In the genomic region with DNA sequence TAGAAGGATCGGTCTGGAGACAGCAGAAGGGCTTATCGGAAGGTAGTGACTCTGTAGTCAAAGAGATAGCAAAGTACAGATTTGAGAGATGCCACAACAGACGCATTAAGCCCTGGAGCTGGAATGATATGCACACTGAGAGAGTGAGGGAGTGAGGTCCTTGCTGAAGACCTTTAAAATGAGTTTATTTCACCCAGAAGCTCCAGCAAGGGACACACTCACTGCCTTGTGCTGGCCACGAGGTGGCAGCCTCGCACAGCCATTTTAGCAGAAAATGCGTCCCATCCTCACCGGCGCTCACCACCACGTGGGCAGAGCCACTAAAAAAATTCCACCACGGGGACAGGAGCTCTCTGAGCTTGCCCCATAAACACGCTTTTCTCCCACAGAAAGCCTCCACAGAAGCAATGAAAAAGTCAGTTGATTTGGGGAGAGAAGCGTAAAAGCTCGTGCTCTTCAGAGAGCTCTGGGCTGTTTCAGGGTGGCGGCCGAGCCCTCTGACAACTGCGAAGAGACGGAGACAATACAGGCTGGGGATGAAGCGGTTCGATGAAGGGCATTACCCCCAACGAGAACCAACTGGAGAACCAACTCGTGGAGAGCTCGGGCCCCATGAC, we compare ENCODE assay signal across 1 cellular context.
TF ChIP-seq lines count a peak whose summit lies in the region.

No MANE protein-coding gene starts in this region.

TF ChIP-seq in K562, 482 proteins besides CTCF, POLR2A, EP300 and RAD21 (continued from another document and continues in another):
- no peak for TF ChIP-seq HMG20B (CRISPR knock-in tag; IDR thresholded peaks at IDR 0.05)
- TF ChIP-seq ZFP36 (IDR thresholded peaks at IDR 0.05; ENCODE audit: low read depth, low read length, partially characterized antibody), result no peak
- no peak for TF ChIP-seq SMARCC2 (IDR thresholded peaks at IDR 0.05; ENCODE audit: low read depth)
- TF ChIP-seq, protein P1, sequence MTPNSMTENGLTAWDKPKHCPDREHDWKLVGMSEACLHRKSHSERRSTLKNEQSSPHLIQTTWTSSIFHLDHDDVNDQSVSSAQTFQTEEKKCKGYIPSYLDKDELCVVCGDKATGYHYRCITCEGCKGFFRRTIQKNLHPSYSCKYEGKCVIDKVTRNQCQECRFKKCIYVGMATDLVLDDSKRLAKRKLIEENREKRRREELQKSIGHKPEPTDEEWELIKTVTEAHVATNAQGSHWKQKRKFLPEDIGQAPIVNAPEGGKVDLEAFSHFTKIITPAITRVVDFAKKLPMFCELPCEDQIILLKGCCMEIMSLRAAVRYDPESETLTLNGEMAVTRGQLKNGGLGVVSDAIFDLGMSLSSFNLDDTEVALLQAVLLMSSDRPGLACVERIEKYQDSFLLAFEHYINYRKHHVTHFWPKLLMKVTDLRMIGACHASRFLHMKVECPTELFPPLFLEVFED (CRISPR knock-in tag; conservative IDR thresholded peaks at IDR 0.05), result no peak
- TF ChIP-seq, protein P2, sequence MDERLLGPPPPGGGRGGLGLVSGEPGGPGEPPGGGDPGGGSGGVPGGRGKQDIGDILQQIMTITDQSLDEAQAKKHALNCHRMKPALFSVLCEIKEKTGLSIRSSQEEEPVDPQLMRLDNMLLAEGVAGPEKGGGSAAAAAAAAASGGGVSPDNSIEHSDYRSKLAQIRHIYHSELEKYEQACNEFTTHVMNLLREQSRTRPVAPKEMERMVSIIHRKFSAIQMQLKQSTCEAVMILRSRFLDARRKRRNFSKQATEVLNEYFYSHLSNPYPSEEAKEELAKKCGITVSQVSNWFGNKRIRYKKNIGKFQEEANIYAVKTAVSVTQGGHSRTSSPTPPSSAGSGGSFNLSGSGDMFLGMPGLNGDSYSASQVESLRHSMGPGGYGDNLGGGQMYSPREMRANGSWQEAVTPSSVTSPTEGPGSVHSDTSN (CRISPR knock-in tag; IDR thresholded peaks at IDR 0.05; ENCODE audit: low read depth), result no peak
- TF ChIP-seq, protein P2 (tag; conservative IDR thresholded peaks at IDR 0.05; ENCODE audit: low read depth), result no peak
- no peak for TF ChIP-seq ZFP30 (CRISPR knock-in tag; IDR thresholded peaks at IDR 0.05; ENCODE audit: borderline replicate concordance)
- no peak for TF ChIP-seq ZNF354B (CRISPR knock-in tag; IDR thresholded peaks at IDR 0.05)
- no peak for TF ChIP-seq LCOR (CRISPR knock-in tag; IDR thresholded peaks at IDR 0.05)
- TF ChIP-seq, protein P3, sequence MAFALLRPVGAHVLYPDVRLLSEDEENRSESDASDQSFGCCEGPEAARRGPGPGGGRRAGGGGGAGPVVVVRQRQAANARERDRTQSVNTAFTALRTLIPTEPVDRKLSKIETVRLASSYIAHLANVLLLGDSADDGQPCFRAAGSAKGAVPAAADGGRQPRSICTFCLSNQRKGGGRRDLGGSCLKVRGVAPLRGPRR (CRISPR knock-in tag; IDR thresholded peaks at IDR 0.05), result no peak
- TF ChIP-seq, protein P4, sequence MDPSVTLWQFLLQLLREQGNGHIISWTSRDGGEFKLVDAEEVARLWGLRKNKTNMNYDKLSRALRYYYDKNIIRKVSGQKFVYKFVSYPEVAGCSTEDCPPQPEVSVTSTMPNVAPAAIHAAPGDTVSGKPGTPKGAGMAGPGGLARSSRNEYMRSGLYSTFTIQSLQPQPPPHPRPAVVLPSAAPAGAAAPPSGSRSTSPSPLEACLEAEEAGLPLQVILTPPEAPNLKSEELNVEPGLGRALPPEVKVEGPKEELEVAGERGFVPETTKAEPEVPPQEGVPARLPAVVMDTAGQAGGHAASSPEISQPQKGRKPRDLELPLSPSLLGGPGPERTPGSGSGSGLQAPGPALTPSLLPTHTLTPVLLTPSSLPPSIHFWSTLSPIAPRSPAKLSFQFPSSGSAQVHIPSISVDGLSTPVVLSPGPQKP (CRISPR knock-in tag; IDR thresholded peaks at IDR 0.05), result no peak
- TF ChIP-seq, protein P5, sequence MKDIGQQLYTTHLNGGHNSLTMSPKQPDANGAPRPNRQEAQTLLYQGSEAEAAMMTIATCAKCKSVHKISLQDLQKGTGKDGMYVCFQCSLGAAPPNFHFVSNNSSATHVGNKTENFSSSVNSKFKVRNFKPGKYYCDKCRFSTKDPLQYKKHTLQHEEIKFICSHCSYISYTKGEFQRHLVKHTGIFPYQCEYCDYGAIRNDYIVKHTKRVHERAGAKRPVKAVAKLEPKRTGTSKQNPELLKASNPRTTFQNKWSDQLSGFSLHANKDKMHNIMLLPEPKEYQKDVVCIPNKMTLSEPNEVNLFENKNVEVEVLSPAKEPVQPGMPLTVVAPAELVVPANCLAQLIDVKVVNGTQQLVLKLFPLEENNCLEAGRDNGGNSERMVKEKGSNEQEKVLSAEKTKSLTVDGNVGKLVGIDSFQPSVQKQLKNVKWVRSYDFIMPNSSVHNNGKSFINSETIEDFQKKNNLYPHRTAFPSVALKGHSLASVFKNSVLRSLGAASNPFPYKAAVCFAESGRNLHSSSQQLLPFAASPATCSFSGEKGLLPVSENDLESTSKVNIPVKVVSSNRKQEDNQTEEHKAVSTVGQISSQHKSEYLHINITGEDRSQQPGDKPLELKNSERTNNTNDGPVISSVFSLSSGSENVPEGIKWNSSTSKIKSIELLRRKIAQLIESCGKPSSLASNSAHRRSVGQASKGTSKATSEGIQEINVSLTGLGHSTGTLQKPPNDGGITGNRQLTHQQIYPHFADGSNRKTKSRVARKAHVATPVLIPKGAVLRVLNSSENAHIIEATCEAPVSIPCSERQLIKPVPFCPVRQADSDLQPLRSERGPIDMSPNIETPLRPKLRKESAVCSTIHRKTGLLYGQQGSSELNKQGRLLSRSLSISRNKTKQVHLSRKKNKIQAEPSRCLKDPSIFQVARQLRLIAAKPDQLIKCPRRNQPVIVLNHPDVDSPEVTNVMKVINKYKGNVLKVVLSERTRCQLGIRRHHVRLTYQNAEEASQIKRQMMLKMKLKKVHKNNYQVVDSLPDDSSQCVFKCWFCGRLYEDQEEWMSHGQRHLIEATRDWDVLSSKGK (CRISPR knock-in tag; IDR thresholded peaks at IDR 0.05), result no peak
- peak; percentile 67; the same call in 1 of the 2 replicates for TF ChIP-seq TRIM28 (IDR thresholded peaks at IDR 0.05)
- peak; percentile 89 for TF ChIP-seq ARID2 (IDR thresholded peaks at IDR 0.05)
- TF ChIP-seq NFXL1 (CRISPR knock-in tag; IDR thresholded peaks at IDR 0.05), result no peak
- TF ChIP-seq POLR3G (IDR thresholded peaks at IDR 0.05; ENCODE audit: extremely low read depth, insufficient read length, insufficient replicate concordance), result no peak
- TF ChIP-seq U2AF2 (optimal IDR thresholded peaks at IDR 0.05; ENCODE audit: low read depth, low read length), result no peak
- TF ChIP-seq, protein P6, sequence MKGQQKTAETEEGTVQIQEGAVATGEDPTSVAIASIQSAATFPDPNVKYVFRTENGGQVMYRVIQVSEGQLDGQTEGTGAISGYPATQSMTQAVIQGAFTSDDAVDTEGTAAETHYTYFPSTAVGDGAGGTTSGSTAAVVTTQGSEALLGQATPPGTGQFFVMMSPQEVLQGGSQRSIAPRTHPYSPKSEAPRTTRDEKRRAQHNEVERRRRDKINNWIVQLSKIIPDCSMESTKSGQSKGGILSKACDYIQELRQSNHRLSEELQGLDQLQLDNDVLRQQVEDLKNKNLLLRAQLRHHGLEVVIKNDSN (CRISPR knock-in tag; IDR thresholded peaks at IDR 0.05), result peak; percentile 96
- no peak for TF ChIP-seq ARID1B (IDR thresholded peaks at IDR 0.05)
- no peak for TF ChIP-seq CSDE1 (IDR thresholded peaks at IDR 0.05)
- TF ChIP-seq MTA1 (IDR thresholded peaks at IDR 0.05; ENCODE audit: borderline replicate concordance), result no peak
- TF ChIP-seq TCFL5 (CRISPR knock-in tag; conservative IDR thresholded peaks at IDR 0.05), result no peak
- no peak for TF ChIP-seq MBD2 (IDR thresholded peaks at IDR 0.05; ENCODE audit: borderline replicate concordance, low read depth)
- TF ChIP-seq CREB1 (IDR thresholded peaks at IDR 0.05), result peak; percentile 15; the same call in 1 of the 2 replicates
- no peak for TF ChIP-seq CREB1 (CRISPR knock-in tag; IDR thresholded peaks at IDR 0.05)
- TF ChIP-seq RCOR1 (IDR thresholded peaks at IDR 0.05; ENCODE audit: borderline replicate concordance in 1 of 2, low read depth in 2 of 2, low read length in 2 of 2), result peak; percentile 45 to 79; a peak in 2 of 4 replicates
- peak; percentile 94 for TF ChIP-seq FOXK1 (CRISPR knock-in tag; IDR thresholded peaks at IDR 0.05; ENCODE audit: borderline replicate concordance)
- TF ChIP-seq ETV6 (IDR thresholded peaks at IDR 0.05; ENCODE audit: borderline replicate concordance in 1 of 2, low read depth in 2 of 2, low read length in 1 of 2), result no peak
- peak; percentile 85 for TF ChIP-seq ETV6 (CRISPR knock-in tag; IDR thresholded peaks at IDR 0.05; ENCODE audit: borderline replicate concordance)
- TF ChIP-seq PCBP2 (IDR thresholded peaks at IDR 0.05; ENCODE audit: low read depth, low read length, poor library complexity, severe bottlenecking), result no peak
- TF ChIP-seq CBX1 (IDR thresholded peaks at IDR 0.05; ENCODE audit: low read depth), result peak; percentile 57; the same call in 1 of the 2 replicates
- no peak for TF ChIP-seq ETV5 (CRISPR knock-in tag; IDR thresholded peaks at IDR 0.05; ENCODE audit: low read depth)
- TF ChIP-seq ZNF584 (CRISPR knock-in tag; IDR thresholded peaks at IDR 0.05; ENCODE audit: low read depth), result no peak
- no peak for TF ChIP-seq ZNF583 (CRISPR knock-in tag; IDR thresholded peaks at IDR 0.05)
- peak; percentile 19 for TF ChIP-seq TAF1 (IDR thresholded peaks at IDR 0.05; ENCODE audit: control insufficient read depth, extremely low read depth, insufficient read depth, low read length, severe bottlenecking)
- TF ChIP-seq POLR2AphosphoS5 (IDR thresholded peaks at IDR 0.05; ENCODE audit: control insufficient read depth, insufficient read depth, low read depth, low read length), result no peak
- 0 out of 2 replicates have a peak, but pooled peaks have one; percentile 6 for TF ChIP-seq MAFF (IDR thresholded peaks at IDR 0.05; ENCODE audit: low read length)
- TF ChIP-seq, protein P7, sequence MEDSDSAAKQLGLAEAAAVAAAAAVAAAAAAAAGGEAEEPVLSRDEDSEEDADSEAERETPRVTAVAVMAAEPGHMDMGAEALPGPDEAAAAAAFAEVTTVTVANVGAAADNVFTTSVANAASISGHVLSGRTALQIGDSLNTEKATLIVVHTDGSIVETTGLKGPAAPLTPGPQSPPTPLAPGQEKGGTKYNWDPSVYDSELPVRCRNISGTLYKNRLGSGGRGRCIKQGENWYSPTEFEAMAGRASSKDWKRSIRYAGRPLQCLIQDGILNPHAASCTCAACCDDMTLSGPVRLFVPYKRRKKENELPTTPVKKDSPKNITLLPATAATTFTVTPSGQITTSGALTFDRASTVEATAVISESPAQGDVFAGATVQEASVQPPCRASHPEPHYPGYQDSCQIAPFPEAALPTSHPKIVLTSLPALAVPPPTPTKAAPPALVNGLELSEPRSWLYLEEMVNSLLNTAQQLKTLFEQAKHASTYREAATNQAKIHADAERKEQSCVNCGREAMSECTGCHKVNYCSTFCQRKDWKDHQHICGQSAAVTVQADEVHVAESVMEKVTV (CRISPR knock-in tag; IDR thresholded peaks at IDR 0.05), result peak; percentile 96
- TF ChIP-seq L3MBTL2 (IDR thresholded peaks at IDR 0.05), result peak; percentile 87
- TF ChIP-seq MYNN (IDR thresholded peaks at IDR 0.05), result no peak
- no peak for TF ChIP-seq MYNN (CRISPR knock-in tag; IDR thresholded peaks at IDR 0.05)
- no peak for TF ChIP-seq ATF1 (CRISPR knock-in tag; IDR thresholded peaks at IDR 0.05)
- TF ChIP-seq ATF1 (tag; IDR thresholded peaks at IDR 0.05), result peak; percentile 42; the same call in 1 of the 2 replicates
- TF ChIP-seq RB1 (IDR thresholded peaks at IDR 0.05; ENCODE audit: low read depth), result 0 out of 2 replicates have a peak, but pooled peaks have one; percentile 51
- TF ChIP-seq SLC30A9 (CRISPR knock-in tag; IDR thresholded peaks at IDR 0.05), result no peak
- peak; percentile 90 for TF ChIP-seq CC2D1A (IDR thresholded peaks at IDR 0.05)
- TF ChIP-seq, protein P8, sequence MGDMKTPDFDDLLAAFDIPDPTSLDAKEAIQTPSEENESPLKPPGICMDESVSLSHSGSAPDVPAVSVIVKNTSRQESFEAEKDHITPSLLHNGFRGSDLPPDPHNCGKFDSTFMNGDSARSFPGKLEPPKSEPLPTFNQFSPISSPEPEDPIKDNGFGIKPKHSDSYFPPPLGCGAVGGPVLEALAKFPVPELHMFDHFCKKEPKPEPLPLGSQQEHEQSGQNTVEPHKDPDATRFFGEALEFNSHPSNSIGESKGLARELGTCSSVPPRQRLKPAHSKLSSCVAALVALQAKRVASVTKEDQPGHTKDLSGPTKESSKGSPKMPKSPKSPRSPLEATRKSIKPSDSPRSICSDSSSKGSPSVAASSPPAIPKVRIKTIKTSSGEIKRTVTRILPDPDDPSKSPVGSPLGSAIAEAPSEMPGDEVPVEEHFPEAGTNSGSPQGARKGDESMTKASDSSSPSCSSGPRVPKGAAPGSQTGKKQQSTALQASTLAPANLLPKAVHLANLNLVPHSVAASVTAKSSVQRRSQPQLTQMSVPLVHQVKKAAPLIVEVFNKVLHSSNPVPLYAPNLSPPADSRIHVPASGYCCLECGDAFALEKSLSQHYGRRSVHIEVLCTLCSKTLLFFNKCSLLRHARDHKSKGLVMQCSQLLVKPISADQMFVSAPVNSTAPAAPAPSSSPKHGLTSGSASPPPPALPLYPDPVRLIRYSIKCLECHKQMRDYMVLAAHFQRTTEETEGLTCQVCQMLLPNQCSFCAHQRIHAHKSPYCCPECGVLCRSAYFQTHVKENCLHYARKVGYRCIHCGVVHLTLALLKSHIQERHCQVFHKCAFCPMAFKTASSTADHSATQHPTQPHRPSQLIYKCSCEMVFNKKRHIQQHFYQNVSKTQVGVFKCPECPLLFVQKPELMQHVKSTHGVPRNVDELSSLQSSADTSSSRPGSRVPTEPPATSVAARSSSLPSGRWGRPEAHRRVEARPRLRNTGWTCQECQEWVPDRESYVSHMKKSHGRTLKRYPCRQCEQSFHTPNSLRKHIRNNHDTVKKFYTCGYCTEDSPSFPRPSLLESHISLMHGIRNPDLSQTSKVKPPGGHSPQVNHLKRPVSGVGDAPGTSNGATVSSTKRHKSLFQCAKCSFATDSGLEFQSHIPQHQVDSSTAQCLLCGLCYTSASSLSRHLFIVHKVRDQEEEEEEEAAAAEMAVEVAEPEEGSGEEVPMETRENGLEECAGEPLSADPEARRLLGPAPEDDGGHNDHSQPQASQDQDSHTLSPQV (IDR thresholded peaks at IDR 0.05), result peak; percentile 69; the same call in 1 of the 2 replicates
- TF ChIP-seq CEBPB (tag; IDR thresholded peaks at IDR 0.05), result no peak
- TF ChIP-seq ZFP1 (CRISPR knock-in tag; IDR thresholded peaks at IDR 0.05), result no peak
- TF ChIP-seq BCOR (IDR thresholded peaks at IDR 0.05), result no peak
